8 cellular contexts compared by ENCODE assay signal in the genomic region with DNA sequence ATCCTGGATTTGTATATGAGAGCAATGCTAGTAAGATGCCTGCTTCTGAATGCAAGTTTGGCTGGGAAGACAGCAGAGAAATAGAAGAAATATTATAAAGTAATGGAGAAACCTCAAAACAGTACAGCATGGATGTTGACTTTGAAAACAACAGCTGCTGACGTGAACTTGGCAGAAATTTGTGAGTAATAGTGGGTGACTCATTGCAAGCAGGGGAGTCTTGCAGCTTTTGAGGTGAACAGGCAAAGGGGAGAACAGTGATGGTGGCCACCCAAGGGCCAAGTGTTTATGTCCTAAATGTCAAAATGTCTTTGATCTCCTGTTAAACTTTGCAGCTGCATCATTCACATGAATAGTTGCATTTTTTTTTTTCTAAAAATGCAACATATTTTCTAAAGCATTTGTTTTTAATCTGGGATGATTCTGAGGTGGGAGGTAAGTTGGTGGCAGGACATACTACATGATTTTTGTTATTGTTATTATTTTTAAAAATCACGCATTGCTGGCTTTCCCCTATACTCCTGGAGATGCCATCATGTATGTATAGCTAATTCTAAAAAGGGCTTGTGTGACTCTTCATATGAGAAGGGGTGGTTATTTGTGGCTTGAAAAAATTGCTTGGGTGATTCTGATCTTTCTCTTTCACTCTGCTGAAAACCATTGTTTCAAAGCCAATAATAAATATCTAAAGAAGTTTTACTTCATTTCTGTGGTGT.
DNase-seq lines count a peak whose midpoint lies in the region; ATAC-seq and TF ChIP-seq lines count a peak whose summit lies in the region.
"Not testable (repeated sequence)": the region's sequence is repeated elsewhere in the genome, so short reads cannot be mapped to it uniquely, and the experiment has no call there.

No MANE protein-coding gene starts in this region.

- H3K27me3 Mint-ChIP-seq in CD4-positive, CD25-positive, alpha-beta regulatory T cell; activated CD4-positive, alpha-beta T cell treated with anti-CD3 and anti-CD28 coated beads for 36 hours; MCF 10A (ENCODE audit: insufficient read depth, unreplicated experiment): not testable (repeated sequence)

- H3K36me3 ChIP-seq in CD4-positive, CD25-positive, alpha-beta regulatory T cell (ENCODE audit: control insufficient read depth, insufficient read depth, low read length): peaks cover 36% of the 10 kb centered on the region

- H3K27me3 ChIP-seq in CD4-positive, CD25-positive, alpha-beta regulatory T cell (ENCODE audit: control insufficient read depth, insufficient read depth, low read length): not testable (repeated sequence)

- not testable (repeated sequence) for H3K4me3 Mint-ChIP-seq in CD4-positive, CD25-positive, alpha-beta regulatory T cell; activated CD4-positive, alpha-beta T cell treated with anti-CD3 and anti-CD28 coated beads for 36 hours; MCF 10A (ENCODE audit: unreplicated experiment)

- POLR2A ChIA-PET in activated CD4-positive, alpha-beta T cell treated with anti-CD3 and anti-CD28 coated beads for 36 hours (lab: Charles Lee); MCF 10A (lab: Yijun Ruan, JAX): not testable (repeated sequence)

- intact Hi-C loops in activated CD4-positive, alpha-beta T cell treated with anti-CD3 and anti-CD28 coated beads for 36 hours (cut with DNase I, micrococcal nuclease); MCF 10A (cut with micrococcal nuclease): not testable (repeated sequence)

- not testable (repeated sequence) for H3K9me3 Mint-ChIP-seq in CD4-positive, CD25-positive, alpha-beta regulatory T cell; activated CD4-positive, alpha-beta T cell treated with anti-CD3 and anti-CD28 coated beads for 36 hours (ENCODE audit: low read depth); MCF 10A (ENCODE audit: unreplicated experiment)

- H3K27ac ChIP-seq in CD4-positive, CD25-positive, alpha-beta regulatory T cell (ENCODE audit: insufficient read depth, low read length, poor library complexity, severe bottlenecking): not testable (repeated sequence)

- peaks cover 27% of the 10 kb centered on the region for H3K36me3 Mint-ChIP-seq in CD4-positive, CD25-positive, alpha-beta regulatory T cell
- H3K36me3 Mint-ChIP-seq in activated CD4-positive, alpha-beta T cell treated with anti-CD3 and anti-CD28 coated beads for 36 hours (ENCODE audit: low read depth): peaks cover 33% of the 10 kb centered on the region
- H3K36me3 Mint-ChIP-seq in MCF 10A (ENCODE audit: insufficient read depth, unreplicated experiment): peaks cover 27% of the 10 kb centered on the region

- ATAC-seq in CD4-positive, CD25-positive, alpha-beta regulatory T cell (ENCODE audit: low read depth in 2 of 2): peak; percentile 39 to 62
- ATAC-seq in GM19043 (IDR thresholded peaks at IDR 0.05; ENCODE audit: low read depth, unreplicated experiment) (peak; percentile 57), GM21786 (IDR thresholded peaks at IDR 0.05; ENCODE audit: unreplicated experiment) (peak; percentile 74), HG03025 (IDR thresholded peaks at IDR 0.05; ENCODE audit: low FRiP score, unreplicated experiment) (peak; percentile 80), HG03565 (IDR thresholded peaks at IDR 0.05; ENCODE audit: unreplicated experiment) (peak; percentile 61)
- ATAC-seq in activated CD4-positive, alpha-beta T cell treated with anti-CD3 and anti-CD28 coated beads for 36 hours: peak; percentile 85

- not testable (repeated sequence) for TF ChIP-seq CTCF in MCF 10A (IDR thresholded peaks at IDR 0.05; ENCODE audit: unreplicated experiment)

- CTCF ChIA-PET in activated CD4-positive, alpha-beta T cell treated with anti-CD3 and anti-CD28 coated beads for 36 hours (lab: Charles Lee): not testable (repeated sequence)
- CTCF ChIA-PET in MCF 10A (lab: Yijun Ruan, JAX): interaction anchor here (0.6 to 1.0 kb wide), 2 partner anchors 262 to 586 kb away, joined by 3 read pairs; no protein-coding TSS in a partner anchor

- not testable (repeated sequence) for DNase-seq in CD4-positive, CD25-positive, alpha-beta regulatory T cell
- DNase-seq in activated CD4-positive, alpha-beta T cell treated with anti-CD3 and anti-CD28 coated beads for 36 hours: peak; percentile 9
- DNase-seq in MCF 10A (ENCODE audit: unreplicated experiment) (peak; percentile 47), kidney glomerular epithelial cell (lab: John Stamatoyannopoulos, UW) (peak; percentile 24)

- BruUV-seq in MCF 10A (replicated peaks; lab: Mats Ljungman, UMichigan): not testable (repeated sequence)

- H3K4me1 ChIP-seq in CD4-positive, CD25-positive, alpha-beta regulatory T cell (ENCODE audit: control insufficient read depth, insufficient read depth, low read length, poor library complexity, severe bottlenecking): not testable (repeated sequence)

- H3K4me1 Mint-ChIP-seq in CD4-positive, CD25-positive, alpha-beta regulatory T cell: peaks cover 0 to 12% (median 1%) of the 10 kb centered on the region in 4 donors
- not testable (repeated sequence) for H3K4me1 Mint-ChIP-seq in activated CD4-positive, alpha-beta T cell treated with anti-CD3 and anti-CD28 coated beads for 36 hours; MCF 10A (ENCODE audit: insufficient read depth, unreplicated experiment)

- H3K9me3 ChIP-seq in CD4-positive, CD25-positive, alpha-beta regulatory T cell (ENCODE audit: control insufficient read depth in 2 of 2, low read length in 2 of 2): not testable (repeated sequence)

- H3K4me3 ChIP-seq in CD4-positive, CD25-positive, alpha-beta regulatory T cell (ENCODE audit: low read depth, low read length): not testable (repeated sequence)

- H3K27ac Mint-ChIP-seq in CD4-positive, CD25-positive, alpha-beta regulatory T cell; activated CD4-positive, alpha-beta T cell treated with anti-CD3 and anti-CD28 coated beads for 36 hours; MCF 10A (ENCODE audit: low read depth, unreplicated experiment): not testable (repeated sequence)
